In genomic region chr2:85537600-85538506, GRCh38 we compare ENCODE assay signal across 9 cellular contexts. TPM values are rescaled to one million over a fixed set of nuclear protein-coding genes. Genes with fewer than 3 reads are reported as not detected.
DNase-seq lines count a peak whose midpoint lies in the region; ATAC-seq, FAIRE-seq and TF ChIP-seq lines count a peak whose summit lies in the region.
"Had no signal": no experiment of that assay in that cellular context is flagged by ENCODE, and none has a peak within 500 bp of the region (broad histone marks: within the 10 kb centered on the region; RNA-seq: fewer than 3 reads in every experiment).

No MANE protein-coding gene starts in this region.

- H3K36me3 ChIP-seq in MM.1S (replicated peaks; ENCODE audit: insufficient read depth, low read length) (peaks cover 25% of the 10 kb centered on the region), kidney (ENCODE audit: control insufficient read depth in 1 of 2, insufficient read depth in 2 of 2, low read length in 2 of 2) (peaks cover 15 to 20% of the 10 kb centered on the region in 2 donors), small intestine (ENCODE audit: control insufficient read depth in 2 of 2, insufficient read depth in 2 of 2, low read length in 2 of 2) (peaks cover 12 to 13% of the 10 kb centered on the region in 2 donors)

- intact Hi-C loops in kidney (cut with DNase I): no loop called here

- peak overlapping the region; percentile 94 for H3K4me2 ChIP-seq in MM.1S (ENCODE audit: low read depth, low read length)

- no peak for FAIRE-seq in kidney (lab: Jason Lieb, UNC)
- no peak for FAIRE-seq in small intestine (lab: Jason Lieb, UNC)
- FAIRE-seq: endometrium had no signal

- H3K4me3 Mint-ChIP-seq in T-helper 2 cell treated with Interferon-gamma antibody and Interleukin-4, amounts not matched to agents 5 μg/mL and 100 μg/mL, for 36 hours: peak overlapping the region; percentile 94
- peak overlapping the region; percentile 89 for H3K4me3 Mint-ChIP-seq in central memory CD8-positive, alpha-beta T cell

- H3K27me3 Mint-ChIP-seq in T-helper 2 cell treated with Interferon-gamma antibody and Interleukin-4, amounts not matched to agents 5 μg/mL and 100 μg/mL, for 36 hours (ENCODE audit: low read depth): no peaks in the 10 kb centered on the region
- H3K27me3 Mint-ChIP-seq in central memory CD8-positive, alpha-beta T cell: no peaks in the 10 kb centered on the region

- peak overlapping the region; percentile 99 for H3K4me3 ChIP-seq in MM.1S (ENCODE audit: low read length)
- peak overlapping the region; percentile 84 to 88 for H3K4me3 ChIP-seq in kidney (ENCODE audit: low read length in 2 of 2)
- H3K4me3 ChIP-seq in small intestine (ENCODE audit: low read depth in 1 of 2, low read length in 2 of 2): peak overlapping the region; percentile 71 to 93

- H3K9ac ChIP-seq in MM.1S (ENCODE audit: low read length): peak overlapping the region; percentile 96
- peak overlapping the region; percentile 99 to 100 for H3K9ac ChIP-seq in kidney (ENCODE audit: low read length in 2 of 2)

- H3K27me3 ChIP-seq in MM.1S (replicated peaks; ENCODE audit: insufficient read depth, low read length): no peaks in the 10 kb centered on the region
- no peaks in the 10 kb centered on the region for H3K27me3 ChIP-seq in small intestine (ENCODE audit: control insufficient read depth in 2 of 2, insufficient read depth in 2 of 2, low read length in 2 of 2)

- peaks cover 50% of the 10 kb centered on the region for H3K79me2 ChIP-seq in MM.1S (ENCODE audit: low read length)

- peak; percentile 48 for DNase-seq in GM03348 (ENCODE audit: low spot score)
- peak; percentile 42 for DNase-seq in MM.1S
- DNase-seq in T-helper 2 cell treated with Interferon-gamma antibody and Interleukin-4, amounts not matched to agents 5 μg/mL and 100 μg/mL, for 36 hours (ENCODE audit: low spot score): peak; percentile 17
- no peak for DNase-seq in central memory CD8-positive, alpha-beta T cell (ENCODE audit: low spot score in 2 of 2)
- peak; percentile 90 for DNase-seq in kidney
- peak; percentile 63 for DNase-seq in small intestine
- DNase-seq in T1000 (lab: John Stamatoyannopoulos, UW): no peak

- H3K4me1 ChIP-seq in MM.1S (ENCODE audit: low read length): peaks cover 18% of the 10 kb centered on the region
- H3K4me1 ChIP-seq in kidney (ENCODE audit: control insufficient read depth in 1 of 2, insufficient read depth in 1 of 2, low read depth in 1 of 2, low read length in 2 of 2): peaks cover 14 to 18% of the 10 kb centered on the region in 2 donors
- H3K4me1 ChIP-seq in small intestine (ENCODE audit: control insufficient read depth in 2 of 2, insufficient read depth in 1 of 2, low read depth in 1 of 2, low read length in 1 of 2): peaks cover 0 to 9% of the 10 kb centered on the region in 2 donors

- WGBS in small intestine, 3 donors: 1 to 2% (median 1%) methylated on average over 35 of the region's 35 CpGs

- H3K36me3 Mint-ChIP-seq in T-helper 2 cell treated with Interferon-gamma antibody and Interleukin-4, amounts not matched to agents 5 μg/mL and 100 μg/mL, for 36 hours (ENCODE audit: low read depth): peaks cover 35% of the 10 kb centered on the region
- peaks cover 40% of the 10 kb centered on the region for H3K36me3 Mint-ChIP-seq in central memory CD8-positive, alpha-beta T cell (ENCODE audit: insufficient read depth)

- peak overlapping the region; percentile 91 for H2AFZ ChIP-seq in MM.1S (ENCODE audit: low read length)

- peak overlapping the region; percentile 97 for H3K27ac Mint-ChIP-seq in T-helper 2 cell treated with Interferon-gamma antibody and Interleukin-4, amounts not matched to agents 5 μg/mL and 100 μg/mL, for 36 hours
- peak overlapping the region; percentile 89 for H3K27ac Mint-ChIP-seq in central memory CD8-positive, alpha-beta T cell (ENCODE audit: low read depth)

- TF ChIP-seq CTCF in MM.1S (IDR thresholded peaks at IDR 0.05; ENCODE audit: low read length) (peak; percentile 13; the same call in 1 of the 2 replicates), kidney (IDR thresholded peaks at IDR 0.05; ENCODE audit: borderline replicate concordance, extremely low read depth, insufficient read depth) (no peak)

- H3K9me2 ChIP-seq in MM.1S (replicated peaks; ENCODE audit: insufficient read depth, low read length): no peaks in the 10 kb centered on the region

- no peak for ATAC-seq in central memory CD8-positive, alpha-beta T cell (replicated peaks; ENCODE audit: extremely low read depth, poor library complexity, severe bottlenecking)
- no peak for ATAC-seq in HG02884 (IDR thresholded peaks at IDR 0.05; ENCODE audit: unreplicated experiment)

- peaks cover 36% of the 10 kb centered on the region for H3K4me1 Mint-ChIP-seq in T-helper 2 cell treated with Interferon-gamma antibody and Interleukin-4, amounts not matched to agents 5 μg/mL and 100 μg/mL, for 36 hours (ENCODE audit: low read depth)
- H3K4me1 Mint-ChIP-seq in central memory CD8-positive, alpha-beta T cell: peaks cover 36% of the 10 kb centered on the region

- H3K9me3 ChIP-seq in MM.1S (replicated peaks; ENCODE audit: insufficient read depth, low read length) (no peaks in the 10 kb centered on the region), kidney (ENCODE audit: control insufficient read depth in 1 of 2, low read length in 2 of 2) (no peaks in the 10 kb centered on the region), small intestine (ENCODE audit: control insufficient read depth, low read depth) (no peaks in the 10 kb centered on the region)

- peak overlapping the region; percentile 96 for H3K27ac ChIP-seq in MM.1S (ENCODE audit: low read length)
- H3K27ac ChIP-seq in kidney (ENCODE audit: low read depth in 2 of 2, low read length in 2 of 2): peak overlapping the region; percentile 100
- H3K27ac ChIP-seq in small intestine (ENCODE audit: low read depth in 1 of 2, low read length in 1 of 2): peak overlapping the region; percentile 94 to 96

- peaks cover 32% of the 10 kb centered on the region for H4K20me1 ChIP-seq in MM.1S (ENCODE audit: insufficient read depth, low read length)

- peaks cover 34% of the 10 kb centered on the region for H3F3A ChIP-seq in MM.1S (ENCODE audit: insufficient read depth, low read length)

- H3K9me3 Mint-ChIP-seq in T-helper 2 cell treated with Interferon-gamma antibody and Interleukin-4, amounts not matched to agents 5 μg/mL and 100 μg/mL, for 36 hours: no peaks in the 10 kb centered on the region
- H3K9me3 Mint-ChIP-seq in central memory CD8-positive, alpha-beta T cell: no peaks in the 10 kb centered on the region

RNA-seq across cellular contexts. Expression of gene MAT2A, which starts 1.1 kb away (rescaled TPM):
- 300 TPM for total RNA-seq in kidney
- polyA plus RNA-seq in kidney (ENCODE audit: insufficient read depth, low read depth, low replicate concordance) (155 TPM), small intestine (10 to 100 TPM; 81.2 to 100.0 (median 93.3) TPM)

RNA-seq across cellular contexts. Expression of gene GGCX, which starts 23.4 kb away (rescaled TPM):
- 50.7 TPM for total RNA-seq in kidney
- polyA plus RNA-seq in kidney (ENCODE audit: insufficient read depth, low read depth, low replicate concordance): 27.8 TPM
- polyA plus RNA-seq in small intestine: 10 to 100 TPM in 1 of 3 donors, 1 to 10 TPM in 2; 9.2 to 23.5 (median 9.4) TPM

RNA-seq across cellular contexts. Expression of gene VAMP8, which starts 39.5 kb away (rescaled TPM):
- 196 TPM for total RNA-seq in kidney
- polyA plus RNA-seq in kidney (ENCODE audit: insufficient read depth, low read depth, low replicate concordance) (604 TPM), small intestine (1,000 to 10,000 TPM in 1 of 3 donors, 100 to 1,000 TPM in 2; 286 to 1,108 (median 952) TPM)

RNA-seq across cellular contexts. Expression of gene VAMP5, which starts 46.4 kb away (rescaled TPM):
- total RNA-seq in kidney: 46.0 TPM
- polyA plus RNA-seq in kidney (ENCODE audit: insufficient read depth, low read depth, low replicate concordance) (145 TPM), small intestine (100 to 1,000 TPM in 1 of 3 donors, 10 to 100 TPM in 2; 80.1 to 110 (median 92.6) TPM)

RNA-seq across cellular contexts. Expression of gene RNF181, which starts 57.7 kb away (rescaled TPM):
- 89.9 TPM for total RNA-seq in kidney
- polyA plus RNA-seq in kidney (ENCODE audit: insufficient read depth, low read depth, low replicate concordance) (407 TPM), small intestine (100 to 1,000 TPM; 171 to 234 (median 189) TPM)

Comparison
In these comparisons a context has a peak if more than half of its experiments do, and no peak if none do; other contexts are left out.
1. DNase-seq: peak in GM03348 (single experiment), MM.1S (single experiment), T-helper 2 cell treated with Interferon-gamma antibody and Interleukin-4, amounts not matched to agents 5 μg/mL and 100 μg/mL, for 36 hours (single experiment), kidney (single experiment) and small intestine (single experiment); none in central memory CD8-positive, alpha-beta T cell (0 of 2) and T1000 (single experiment).
2. Peak in every context shown above with its lines, with median percentiles within 50 percentile points of each other: H3K27ac ChIP-seq and H3K4me3 ChIP-seq.